25 cellular contexts compared by ENCODE assay signal in the genomic region with DNA sequence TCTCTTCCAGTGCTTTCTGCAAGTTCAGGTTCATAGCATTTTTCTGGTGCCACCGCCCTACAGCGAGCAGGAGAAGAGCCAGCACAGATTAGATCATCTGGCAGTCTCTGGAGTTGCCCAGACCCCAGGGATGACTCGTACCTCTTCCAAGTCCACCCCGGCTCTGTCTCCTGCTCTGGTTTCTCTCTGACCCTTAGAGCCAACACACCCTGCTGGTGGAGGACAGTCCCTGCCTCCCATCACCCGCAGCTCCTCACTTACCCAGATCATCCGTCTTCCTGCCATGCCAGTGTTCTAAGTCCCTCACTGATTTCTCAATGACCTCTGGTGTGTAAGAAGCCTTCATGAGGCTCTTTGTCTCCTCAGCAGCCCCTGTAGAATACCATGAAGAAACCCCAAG.
"Had no signal": no experiment of that assay in that cellular context is flagged by ENCODE, and none has a peak within 500 bp of the region (broad histone marks: within the 10 kb centered on the region; RNA-seq: fewer than 3 reads in every experiment).

No MANE protein-coding gene starts in this region.

- ATAC-seq: activated T-helper 17 cell treated with anti-CD3 and anti-CD28 coated beads, Interleukin-2, amount 50 U/mL, for 72 hours; gastrocnemius medialis; natural killer cell; stimulated activated naive CD8-positive, alpha-beta T cell treated with anti-CD3 and anti-CD28 coated beads, Interleukin-15, Interleukin-2, amounts not matched to agents 100 U/mL and 50 U/mL, for 24 hours; upper lobe of right lung had no signal

- H3K27me3 ChIP-seq: right atrium auricular region had no signal

- H3K27ac Mint-ChIP-seq: activated naive CD8-positive, alpha-beta T cell; activated T-cell treated with anti-CD3 and anti-CD28 coated beads, Interleukin-2, amount 50 U/mL, for 24 hours; activated T-helper 17 cell treated with anti-CD3 and anti-CD28 coated beads, Interleukin-2, amount 50 U/mL, for 72 hours; natural killer cell had no signal

- H3K27ac ChIP-seq: adrenal gland, esophagus muscularis mucosa, gastrocnemius medialis, left ventricle myocardium inferior, prostate gland, right atrium auricular region, thyroid gland, upper lobe of right lung, WERI-Rb-1 had no signal

- H3K4me3 Mint-ChIP-seq: activated naive CD8-positive, alpha-beta T cell; activated T-cell treated with anti-CD3 and anti-CD28 coated beads, Interleukin-2, amount 50 U/mL, for 24 hours; activated T-helper 17 cell treated with anti-CD3 and anti-CD28 coated beads, Interleukin-2, amount 50 U/mL, for 72 hours; natural killer cell had no signal

- H3K4me1 ChIP-seq: adrenal gland, esophagus muscularis mucosa, gastrocnemius medialis, left ventricle myocardium inferior, prostate gland, right atrium auricular region, thyroid gland, upper lobe of right lung had no signal

- H3K9me3 ChIP-seq: prostate gland, thyroid gland had no signal

- H3K4me1 Mint-ChIP-seq: activated T-helper 17 cell treated with anti-CD3 and anti-CD28 coated beads, Interleukin-2, amount 50 U/mL, for 72 hours; natural killer cell had no signal

- DNase-seq: activated CD4-positive, alpha-beta T cell treated with anti-CD3 and anti-CD28 coated beads, Interleukin-2, amount 50 U/mL, for 4 hours; activated CD8-positive, alpha-beta memory T cell treated with anti-CD3 and anti-CD28 coated beads for 24 hours; activated CD8-positive, alpha-beta memory T cell treated with anti-CD3 and anti-CD28 coated beads, Interleukin-2, amount 50 U/mL, for 4 hours; activated naive CD4-positive, alpha-beta T cell; activated T-cell treated with anti-CD3 and anti-CD28 coated beads, Interleukin-2, amount 50 U/mL, for 24 hours; adrenal gland; central memory CD4-positive, alpha-beta T cell; dermis blood vessel endothelial cell; effector CD8-positive, alpha-beta T cell; gastrocnemius medialis; left ventricle myocardium inferior; midbrain; natural killer cell; stimulated activated CD4-positive, alpha-beta T cell treated with anti-CD3 and anti-CD28 coated beads, Interleukin-12 subunit alpha, Interleukin-12 subunit beta, amount 100 ng/mL, for 4 hours; stimulated activated CD4-positive, alpha-beta T cell treated with anti-CD3 and anti-CD28 coated beads, Interleukin-4, amount 100 ng/mL, for 4 hours; stimulated activated naive CD8-positive, alpha-beta T cell treated with anti-CD3 and anti-CD28 coated beads, Interleukin-15, Interleukin-2, amounts not matched to agents 100 U/mL and 50 U/mL, for 24 hours; T-helper 1 cell; thyroid gland; upper lobe of right lung; WERI-Rb-1 had no signal

- H3K36me3 Mint-ChIP-seq: natural killer cell had no signal

- H3K4me3 ChIP-seq: adrenal gland, esophagus muscularis mucosa, gastrocnemius medialis, left ventricle myocardium inferior, prostate gland, right atrium auricular region, thyroid gland, upper lobe of right lung had no signal

- H3K36me3 ChIP-seq: adrenal gland, esophagus muscularis mucosa, gastrocnemius medialis, left ventricle myocardium inferior, prostate gland, right atrium auricular region, thyroid gland, upper lobe of right lung, WERI-Rb-1 had no signal
